15 cellular contexts compared by ENCODE assay signal in the genomic region with DNA sequence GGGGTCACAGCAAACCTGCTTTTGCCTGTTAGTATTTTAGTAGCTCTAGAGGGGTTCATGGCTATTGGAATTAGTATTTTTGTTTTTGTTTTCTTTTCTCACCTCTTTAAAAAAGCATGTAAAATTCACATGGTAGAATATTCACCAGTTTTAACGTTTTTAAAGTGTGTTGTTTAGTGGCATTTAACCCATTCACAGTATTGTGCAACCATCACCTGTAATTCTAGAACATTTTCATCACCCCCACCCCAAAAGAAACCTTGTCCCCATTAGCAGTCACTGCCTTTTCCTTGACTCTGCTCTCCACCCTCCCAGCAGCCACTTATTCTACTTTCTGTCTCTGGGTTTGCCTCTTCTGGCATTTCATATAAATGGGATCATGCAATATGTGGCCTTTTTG. TPM values are rescaled to one million over a fixed set of nuclear protein-coding genes. Genes with fewer than 3 reads are reported as not detected.
DNase-seq lines count a peak whose midpoint lies in the region; ATAC-seq and TF ChIP-seq lines count a peak whose summit lies in the region.
"Had no signal": no experiment of that assay in that cellular context is flagged by ENCODE, and none has a peak within 500 bp of the region (broad histone marks: within the 10 kb centered on the region; RNA-seq: fewer than 3 reads in every experiment).

No MANE protein-coding gene starts in this region.

- CTCF ChIA-PET in CD8-positive, alpha-beta memory T cell (lab: Charles Lee): interaction anchor here (0.8 kb wide), 1 partner anchor 40 kb away, joined by 3 read pairs; the partner anchor contains the start of gene GATAD2A

- H3K4me1 Mint-ChIP-seq in CD8-positive, alpha-beta memory T cell: peaks cover 72 to 86% (median 79%) of the 10 kb centered on the region in 3 donors
- H3K4me1 Mint-ChIP-seq in chondrocyte (ENCODE audit: low read depth): peaks cover 31% of the 10 kb centered on the region

- no peaks in the 10 kb centered on the region for H3K27me3 Mint-ChIP-seq in CD8-positive, alpha-beta memory T cell
- no peaks in the 10 kb centered on the region for H3K27me3 Mint-ChIP-seq in chondrocyte (ENCODE audit: low read depth)

- intact Hi-C loops in dorsolateral prefrontal cortex (cut with DNase I) (no loop called here), body of pancreas (cut with DNase I) (no loop called here)

- H3F3A ChIP-seq in OCI-LY1 (ENCODE audit: insufficient read depth, low read length): no peaks in the 10 kb centered on the region; the same call in 1 of the 2 replicates

- no peaks in the 10 kb centered on the region for H3K9me2 ChIP-seq in OCI-LY1 (ENCODE audit: low read depth, low read length)

- H3K4me2 ChIP-seq in OCI-LY1 (ENCODE audit: low read length) (peak overlapping the region; percentile 56), osteoblast (ENCODE audit: insufficient read depth, low read length) (no peak overlapping the region)

- H4K20me1 ChIP-seq in OCI-LY1 (ENCODE audit: insufficient read depth, low read length): no peaks in the 10 kb centered on the region
- peaks cover 50% of the 10 kb centered on the region for H4K20me1 ChIP-seq in osteoblast (ENCODE audit: insufficient read depth, low read length)

- H3K36me3 ChIP-seq in CD8-positive, alpha-beta memory T cell (ENCODE audit: insufficient read depth, low read length): no peaks in the 10 kb centered on the region
- H3K36me3 ChIP-seq in OCI-LY1 (ENCODE audit: insufficient read depth, low read length) (peaks cover 16% of the 10 kb centered on the region; the same call in 1 of the 2 replicates), osteoblast (ENCODE audit: insufficient read depth, low read length) (no peaks in the 10 kb centered on the region), body of pancreas (replicated peaks in 1 of 2; ENCODE audit: insufficient read depth in 1 of 2, low read depth in 2 of 2) (no peaks in the 10 kb centered on the region), suprapubic skin (no peaks in the 10 kb centered on the region)
- H3K36me3 ChIP-seq: WERI-Rb-1 had no signal

- H3K4me3 ChIP-seq in CD8-positive, alpha-beta memory T cell (ENCODE audit: low read length): no peak overlapping the region
- H3K4me3 ChIP-seq in OCI-LY1 (ENCODE audit: low read depth, low read length, poor library complexity, severe bottlenecking) (no peak overlapping the region), osteoblast (ENCODE audit: insufficient read depth, low read length) (no peak overlapping the region), dorsolateral prefrontal cortex (no peak overlapping the region), body of pancreas (no peak overlapping the region), suprapubic skin (no peak overlapping the region)

- H3K9ac ChIP-seq in OCI-LY1 (ENCODE audit: low read length): no peak overlapping the region

- ATAC-seq in body of pancreas: no peak

- TF ChIP-seq POLR2A in body of pancreas (IDR thresholded peaks at IDR 0.05) (no peak), suprapubic skin (IDR thresholded peaks at IDR 0.05) (no peak)

- H3K27me3 ChIP-seq in CD8-positive, alpha-beta memory T cell (ENCODE audit: insufficient read depth, low read length, poor library complexity, severe bottlenecking): no peaks in the 10 kb centered on the region
- no peaks in the 10 kb centered on the region for H3K27me3 ChIP-seq in OCI-LY1 (ENCODE audit: insufficient read depth, low read length)
- no peaks in the 10 kb centered on the region for H3K27me3 ChIP-seq in osteoblast (ENCODE audit: insufficient read depth, low read length)
- H3K27me3 ChIP-seq in dorsolateral prefrontal cortex: no peaks in the 10 kb centered on the region
- H3K27me3 ChIP-seq in body of pancreas: no peaks in the 10 kb centered on the region
- no peaks in the 10 kb centered on the region for H3K27me3 ChIP-seq in suprapubic skin

- peaks cover 75% of the 10 kb centered on the region for H3K4me1 ChIP-seq in CD8-positive, alpha-beta memory T cell (ENCODE audit: insufficient read depth, low read length)
- H3K4me1 ChIP-seq in OCI-LY1 (ENCODE audit: insufficient read depth, low read length, severe bottlenecking) (peaks cover 64% of the 10 kb centered on the region), osteoblast (ENCODE audit: insufficient read depth, low read length) (peaks cover 9% of the 10 kb centered on the region), body of pancreas (peaks cover 37% of the 10 kb centered on the region), suprapubic skin (peaks cover 24% of the 10 kb centered on the region)
- H3K4me1 ChIP-seq: Caco-2 had no signal

- H3K4me3 Mint-ChIP-seq in CD8-positive, alpha-beta memory T cell: peak overlapping the region; percentile 10 to 85 (median 34)
- no peak overlapping the region for H3K4me3 Mint-ChIP-seq in chondrocyte (ENCODE audit: unreplicated experiment)

- no peak for DNase-seq in CD8-positive, alpha-beta memory T cell
- DNase-seq in chondrocyte (ENCODE audit: low spot score) (no peak), osteoblast (ENCODE audit: insufficient read length, low spot score, missing footprints) (no peak), AG08396 (ENCODE audit: low spot score) (no peak), dorsolateral prefrontal cortex (no peak), body of pancreas (no peak), suprapubic skin (ENCODE audit: low spot score in 2 of 2) (no peak)
- DNase-seq: activated effector memory CD4-positive, alpha-beta T cell treated with anti-CD3 and anti-CD28 coated beads, Interleukin-2, amount 50 U/mL, for 16 hours; Caco-2; cortex of kidney; foreskin melanocyte; NCI-H446 treated with DMSO at 0.1 percent for 48 hours; Right ventricle myocardium superior; WERI-Rb-1 had no signal

- H3K79me2 ChIP-seq in OCI-LY1 (ENCODE audit: insufficient read depth, low read length): peaks cover 85% of the 10 kb centered on the region
- H3K79me2 ChIP-seq in osteoblast (ENCODE audit: insufficient read depth, low read length): peaks cover 97% of the 10 kb centered on the region

- WGBS in body of pancreas, 2 donors: 6 to 20% methylated on average over 1 of the region's 1 CpG
- WGBS in suprapubic skin: 9% methylated on average over 1 of the region's 1 CpG

- H3K27ac Mint-ChIP-seq in CD8-positive, alpha-beta memory T cell: peak overlapping the region; percentile 69 to 98 (median 93)
- H3K27ac Mint-ChIP-seq in chondrocyte (ENCODE audit: unreplicated experiment): peak overlapping the region; percentile 75

- H3K36me3 Mint-ChIP-seq in CD8-positive, alpha-beta memory T cell: peaks cover 0 to 10% (median 4%) of the 10 kb centered on the region in 3 donors
- no peaks in the 10 kb centered on the region for H3K36me3 Mint-ChIP-seq in chondrocyte (ENCODE audit: low read depth)

- peak overlapping the region; percentile 57 for H3K27ac ChIP-seq in CD8-positive, alpha-beta memory T cell (ENCODE audit: low read depth, low read length)
- peak overlapping the region; percentile 77 for H3K27ac ChIP-seq in OCI-LY1 (ENCODE audit: low read depth, low read length, poor library complexity, severe bottlenecking)
- H3K27ac ChIP-seq in osteoblast (ENCODE audit: low read depth, low read length): peak overlapping the region; percentile 36
- no peak overlapping the region for H3K27ac ChIP-seq in dorsolateral prefrontal cortex
- peak overlapping the region in 1 of 4 donors; percentile 39 for H3K27ac ChIP-seq in body of pancreas
- H3K27ac ChIP-seq in suprapubic skin: no peak overlapping the region
- H3K27ac ChIP-seq: WERI-Rb-1 had no signal

- TF ChIP-seq CTCF in OCI-LY1 (IDR thresholded peaks at IDR 0.05; ENCODE audit: low read length) (no peak), chondrocyte (IDR thresholded peaks at IDR 0.05) (no peak), osteoblast (IDR thresholded peaks at IDR 0.05; ENCODE audit: extremely low read depth, low read depth, low read length) (no peak), dorsolateral prefrontal cortex (IDR thresholded peaks at IDR 0.05 in 54 of 56, conservative IDR thresholded peaks at IDR 0.05 in 2 of 56; ENCODE audit: low read depth in 1 of 56, partially characterized antibody in 56 of 56) (no peak), body of pancreas (IDR thresholded peaks at IDR 0.05) (no peak), suprapubic skin (IDR thresholded peaks at IDR 0.05) (no peak)

- H3K9me3 Mint-ChIP-seq in CD8-positive, alpha-beta memory T cell: no peaks in the 10 kb centered on the region
- no peaks in the 10 kb centered on the region for H3K9me3 Mint-ChIP-seq in chondrocyte (ENCODE audit: low read depth)

- H3K9me3 ChIP-seq in CD8-positive, alpha-beta memory T cell (ENCODE audit: low read length): no peaks in the 10 kb centered on the region
- H3K9me3 ChIP-seq in OCI-LY1 (ENCODE audit: low read length) (no peaks in the 10 kb centered on the region), osteoblast (ENCODE audit: low read depth, low read length) (no peaks in the 10 kb centered on the region), body of pancreas (no peaks in the 10 kb centered on the region), suprapubic skin (no peaks in the 10 kb centered on the region)
- H3K9me3 ChIP-seq: Caco-2 had no signal

- POLR2A ChIA-PET in CD8-positive, alpha-beta memory T cell (lab: Charles Lee): interaction anchor here (1.1 kb wide), 1 partner anchor 17 kb away, joined by 3 read pairs; no protein-coding TSS in a partner anchor

- H2AFZ ChIP-seq in OCI-LY1 (ENCODE audit: low read length) (no peak overlapping the region), osteoblast (ENCODE audit: low read length) (no peak overlapping the region)

- no peak for TF ChIP-seq EP300 in suprapubic skin (IDR thresholded peaks at IDR 0.05)

RNA-seq across cellular contexts. Expression of gene GATAD2A, which starts 39.8 kb away (rescaled TPM):
- 100 to 1,000 TPM; 176 to 182 TPM for total RNA-seq in CD8-positive, alpha-beta memory T cell
- polyA plus RNA-seq in CD8-positive, alpha-beta memory T cell: 46.9 TPM
- total RNA-seq in chondrocyte (68.9 to 83.7 TPM (median 82.6 TPM) in 3 replicates), osteoblast (48.6 and 48.9 TPM in 2 replicates), dorsolateral prefrontal cortex (10 to 100 TPM; 27.7 to 72.8 (median 40.1) TPM), body of pancreas (10 to 100 TPM; 30.0 to 35.8 TPM), suprapubic skin (10 to 100 TPM; 83.1 to 88.8 (median 86.4) TPM)

Comparison
In these comparisons a context has a peak if more than half of its experiments do, and no peak if none do; other contexts are left out.
1. H3K27ac ChIP-seq: peak in CD8-positive, alpha-beta memory T cell (single experiment), OCI-LY1 (single experiment) and osteoblast (single experiment); none in dorsolateral prefrontal cortex (0 of 59) and suprapubic skin (single experiment).